In the genomic region with DNA sequence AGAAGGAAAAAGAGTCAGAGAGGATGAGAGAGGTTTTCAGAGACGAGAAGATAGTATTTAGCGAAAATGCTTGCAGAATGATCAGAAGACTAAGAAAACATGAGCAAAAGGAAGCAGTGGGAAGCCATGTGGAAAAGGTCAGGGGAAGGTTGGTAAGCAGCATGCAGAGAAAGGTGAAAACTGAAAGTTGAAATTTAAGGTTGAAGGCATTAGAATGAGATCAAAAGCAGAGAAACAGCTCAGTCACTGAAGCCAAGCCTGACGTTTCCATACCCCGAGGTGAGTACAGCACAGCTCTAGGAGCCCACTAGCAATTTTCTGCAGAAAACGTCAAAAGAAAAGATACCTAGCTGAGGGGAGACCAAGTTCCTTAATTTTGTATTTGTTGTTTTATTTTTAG, we compare ENCODE assay signal across 1 cellular context.
TF ChIP-seq lines count a peak whose summit lies in the region.

No MANE protein-coding gene starts in this region.

TF ChIP-seq in GM12878, 131 proteins besides CTCF, POLR2A, EP300 and RAD21 (continued from another document):
- TF ChIP-seq, protein P1, sequence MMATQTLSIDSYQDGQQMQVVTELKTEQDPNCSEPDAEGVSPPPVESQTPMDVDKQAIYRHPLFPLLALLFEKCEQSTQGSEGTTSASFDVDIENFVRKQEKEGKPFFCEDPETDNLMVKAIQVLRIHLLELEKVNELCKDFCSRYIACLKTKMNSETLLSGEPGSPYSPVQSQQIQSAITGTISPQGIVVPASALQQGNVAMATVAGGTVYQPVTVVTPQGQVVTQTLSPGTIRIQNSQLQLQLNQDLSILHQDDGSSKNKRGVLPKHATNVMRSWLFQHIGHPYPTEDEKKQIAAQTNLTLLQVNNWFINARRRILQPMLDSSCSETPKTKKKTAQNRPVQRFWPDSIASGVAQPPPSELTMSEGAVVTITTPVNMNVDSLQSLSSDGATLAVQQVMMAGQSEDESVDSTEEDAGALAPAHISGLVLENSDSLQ (IDR thresholded peaks at IDR 0.05): no peak
- TF ChIP-seq MTA3 (IDR thresholded peaks at IDR 0.05; ENCODE audit: borderline replicate concordance, low read length) (no peak), EGR1 (IDR thresholded peaks at IDR 0.05; ENCODE audit: borderline replicate concordance in 1 of 2, low read depth in 2 of 2, low read length in 2 of 2) (no peak), PAX5 (IDR thresholded peaks at IDR 0.05; ENCODE audit: borderline replicate concordance, low read depth, low read length) (no peak), HDAC6 (IDR thresholded peaks at IDR 0.05; ENCODE audit: unreplicated experiment) (no peak), TBL1XR1 (IDR thresholded peaks at IDR 0.05; ENCODE audit: low read depth, low read length) (no peak), LARP7 (IDR thresholded peaks at IDR 0.05) (no peak), ZNF384 (IDR thresholded peaks at IDR 0.05; ENCODE audit: borderline replicate concordance, low read depth, low read length) (no peak), GABPA (IDR thresholded peaks at IDR 0.05; ENCODE audit: low read depth) (0 out of 2 replicates have a peak, but pooled peaks have one; percentile 20), MEF2A (IDR thresholded peaks at IDR 0.05; ENCODE audit: insufficient read depth, low read depth, low read length) (no peak), TCF3 (IDR thresholded peaks at IDR 0.05; ENCODE audit: borderline replicate concordance, insufficient read depth, low read depth, low read length) (no peak), ZNF622 (IDR thresholded peaks at IDR 0.05) (no peak)
- TF ChIP-seq, protein P2, sequence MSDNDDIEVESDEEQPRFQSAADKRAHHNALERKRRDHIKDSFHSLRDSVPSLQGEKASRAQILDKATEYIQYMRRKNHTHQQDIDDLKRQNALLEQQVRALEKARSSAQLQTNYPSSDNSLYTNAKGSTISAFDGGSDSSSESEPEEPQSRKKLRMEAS (IDR thresholded peaks at IDR 0.05; ENCODE audit: low read depth, low read length): no peak
- TF ChIP-seq, protein P3, sequence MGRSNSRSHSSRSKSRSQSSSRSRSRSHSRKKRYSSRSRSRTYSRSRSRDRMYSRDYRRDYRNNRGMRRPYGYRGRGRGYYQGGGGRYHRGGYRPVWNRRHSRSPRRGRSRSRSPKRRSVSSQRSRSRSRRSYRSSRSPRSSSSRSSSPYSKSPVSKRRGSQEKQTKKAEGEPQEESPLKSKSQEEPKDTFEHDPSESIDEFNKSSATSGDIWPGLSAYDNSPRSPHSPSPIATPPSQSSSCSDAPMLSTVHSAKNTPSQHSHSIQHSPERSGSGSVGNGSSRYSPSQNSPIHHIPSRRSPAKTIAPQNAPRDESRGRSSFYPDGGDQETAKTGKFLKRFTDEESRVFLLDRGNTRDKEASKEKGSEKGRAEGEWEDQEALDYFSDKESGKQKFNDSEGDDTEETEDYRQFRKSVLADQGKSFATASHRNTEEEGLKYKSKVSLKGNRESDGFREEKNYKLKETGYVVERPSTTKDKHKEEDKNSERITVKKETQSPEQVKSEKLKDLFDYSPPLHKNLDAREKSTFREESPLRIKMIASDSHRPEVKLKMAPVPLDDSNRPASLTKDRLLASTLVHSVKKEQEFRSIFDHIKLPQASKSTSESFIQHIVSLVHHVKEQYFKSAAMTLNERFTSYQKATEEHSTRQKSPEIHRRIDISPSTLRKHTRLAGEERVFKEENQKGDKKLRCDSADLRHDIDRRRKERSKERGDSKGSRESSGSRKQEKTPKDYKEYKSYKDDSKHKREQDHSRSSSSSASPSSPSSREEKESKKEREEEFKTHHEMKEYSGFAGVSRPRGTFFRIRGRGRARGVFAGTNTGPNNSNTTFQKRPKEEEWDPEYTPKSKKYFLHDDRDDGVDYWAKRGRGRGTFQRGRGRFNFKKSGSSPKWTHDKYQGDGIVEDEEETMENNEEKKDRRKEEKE (IDR thresholded peaks at IDR 0.05): no peak
- TF ChIP-seq, protein P4, sequence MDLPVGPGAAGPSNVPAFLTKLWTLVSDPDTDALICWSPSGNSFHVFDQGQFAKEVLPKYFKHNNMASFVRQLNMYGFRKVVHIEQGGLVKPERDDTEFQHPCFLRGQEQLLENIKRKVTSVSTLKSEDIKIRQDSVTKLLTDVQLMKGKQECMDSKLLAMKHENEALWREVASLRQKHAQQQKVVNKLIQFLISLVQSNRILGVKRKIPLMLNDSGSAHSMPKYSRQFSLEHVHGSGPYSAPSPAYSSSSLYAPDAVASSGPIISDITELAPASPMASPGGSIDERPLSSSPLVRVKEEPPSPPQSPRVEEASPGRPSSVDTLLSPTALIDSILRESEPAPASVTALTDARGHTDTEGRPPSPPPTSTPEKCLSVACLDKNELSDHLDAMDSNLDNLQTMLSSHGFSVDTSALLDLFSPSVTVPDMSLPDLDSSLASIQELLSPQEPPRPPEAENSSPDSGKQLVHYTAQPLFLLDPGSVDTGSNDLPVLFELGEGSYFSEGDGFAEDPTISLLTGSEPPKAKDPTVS (IDR thresholded peaks at IDR 0.05; ENCODE audit: low read depth, low read length): no peak
- TF ChIP-seq, protein P5, sequence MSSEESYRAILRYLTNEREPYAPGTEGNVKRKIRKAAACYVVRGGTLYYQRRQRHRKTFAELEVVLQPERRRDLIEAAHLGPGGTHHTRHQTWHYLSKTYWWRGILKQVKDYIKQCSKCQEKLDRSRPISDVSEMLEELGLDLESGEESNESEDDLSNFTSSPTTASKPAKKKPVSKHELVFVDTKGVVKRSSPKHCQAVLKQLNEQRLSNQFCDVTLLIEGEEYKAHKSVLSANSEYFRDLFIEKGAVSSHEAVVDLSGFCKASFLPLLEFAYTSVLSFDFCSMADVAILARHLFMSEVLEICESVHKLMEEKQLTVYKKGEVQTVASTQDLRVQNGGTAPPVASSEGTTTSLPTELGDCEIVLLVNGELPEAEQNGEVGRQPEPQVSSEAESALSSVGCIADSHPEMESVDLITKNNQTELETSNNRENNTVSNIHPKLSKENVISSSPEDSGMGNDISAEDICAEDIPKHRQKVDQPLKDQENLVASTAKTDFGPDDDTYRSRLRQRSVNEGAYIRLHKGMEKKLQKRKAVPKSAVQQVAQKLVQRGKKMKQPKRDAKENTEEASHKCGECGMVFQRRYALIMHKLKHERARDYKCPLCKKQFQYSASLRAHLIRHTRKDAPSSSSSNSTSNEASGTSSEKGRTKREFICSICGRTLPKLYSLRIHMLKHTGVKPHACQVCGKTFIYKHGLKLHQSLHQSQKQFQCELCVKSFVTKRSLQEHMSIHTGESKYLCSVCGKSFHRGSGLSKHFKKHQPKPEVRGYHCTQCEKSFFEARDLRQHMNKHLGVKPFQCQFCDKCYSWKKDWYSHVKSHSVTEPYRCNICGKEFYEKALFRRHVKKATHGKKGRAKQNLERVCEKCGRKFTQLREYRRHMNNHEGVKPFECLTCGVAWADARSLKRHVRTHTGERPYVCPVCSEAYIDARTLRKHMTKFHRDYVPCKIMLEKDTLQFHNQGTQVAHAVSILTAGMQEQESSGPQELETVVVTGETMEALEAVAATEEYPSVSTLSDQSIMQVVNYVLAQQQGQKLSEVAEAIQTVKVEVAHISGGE (CRISPR knock-in tag; IDR thresholded peaks at IDR 0.05): no peak
TF ChIP-seq in GM12878: peak in this region for 8.
